9 cellular contexts compared by ENCODE assay signal in genomic region chr19:34336781-34337271, GRCh38. TPM values are rescaled to one million over a fixed set of nuclear protein-coding genes. Genes with fewer than 3 reads are reported as not detected.
DNase-seq lines count a peak whose midpoint lies in the region; ATAC-seq and TF ChIP-seq lines count a peak whose summit lies in the region.
"Had no signal": no experiment of that assay in that cellular context is flagged by ENCODE, and none has a peak within 500 bp of the region (broad histone marks: within the 10 kb centered on the region; RNA-seq: fewer than 3 reads in every experiment).

No MANE protein-coding gene starts in this region.

- H3K27ac Mint-ChIP-seq in MCF 10A (ENCODE audit: low read depth, unreplicated experiment): no peak overlapping the region

- peaks cover 40% of the 10 kb centered on the region for H3K36me3 Mint-ChIP-seq in MCF 10A (ENCODE audit: insufficient read depth, unreplicated experiment)

- DNase-seq in AML-193 (lab: John Stamatoyannopoulos, UW) (peak; percentile 5 to 26), PC-9 (peak in 1 of 2 experiments; percentile 19), MCF 10A (ENCODE audit: unreplicated experiment) (peak; percentile 52), lung microvascular endothelial cell (ENCODE audit: low read depth in 2 of 2) (peak; percentile 56 to 69)

- no peaks in the 10 kb centered on the region for H3K4me1 Mint-ChIP-seq in MCF 10A (ENCODE audit: insufficient read depth, unreplicated experiment)

- no peaks in the 10 kb centered on the region for H3K9me3 ChIP-seq in PC-9 (ENCODE audit: insufficient read depth, low read depth)

- no peaks in the 10 kb centered on the region for H3K27me3 Mint-ChIP-seq in MCF 10A (ENCODE audit: insufficient read depth, unreplicated experiment)
- H3K27me3 Mint-ChIP-seq: IgD-negative memory B cell had no signal

- intact Hi-C loops in PC-9 (cut with micrococcal nuclease; ENCODE audit: unreplicated experiment) (loop anchor here (2.0 kb wide), 1 partner anchor 104 kb away; no protein-coding TSS in a partner anchor), MCF 10A (cut with micrococcal nuclease) (loop anchor here (2.0 to 5.0 kb wide), 2 partner anchors 82 to 105 kb away; partner anchors contain the start of gene GARRE1)

- H3K9me2 ChIP-seq in PC-9 (ENCODE audit: insufficient read depth): no peaks in the 10 kb centered on the region

- no peaks in the 10 kb centered on the region for H4K20me1 ChIP-seq in PC-9 (ENCODE audit: insufficient read depth)

- no peak overlapping the region for H3K4me2 ChIP-seq in PC-9

- H3K27me3 ChIP-seq in PC-9 (ENCODE audit: insufficient read depth, low read depth): no peaks in the 10 kb centered on the region

- H3K79me2 ChIP-seq in PC-9 (ENCODE audit: low read depth): no peaks in the 10 kb centered on the region

- CTCF ChIA-PET in PC-9 (lab: Charles Lee) (no interaction called here), MCF 10A (lab: Yijun Ruan, JAX) (interaction anchor here (0.7 to 3.3 kb wide), 15 partner anchors 10 to 149 kb away, joined by 3 to 14 read pairs (median 4); no protein-coding TSS in a partner anchor)

- H3K27ac ChIP-seq in PC-9: no peak overlapping the region

- POLR2A ChIA-PET in PC-9 (lab: Charles Lee; ENCODE audit: unreplicated experiment) (no interaction called here), MCF 10A (lab: Yijun Ruan, JAX) (interaction anchor here (0.6 to 1.7 kb wide), 2 partner anchors 23 to 104 kb away, joined by 3 to 5 read pairs; no protein-coding TSS in a partner anchor)

- no peaks in the 10 kb centered on the region for H3K36me3 ChIP-seq in PC-9 (ENCODE audit: low read depth)

- H3K4me1 ChIP-seq in PC-9 (replicated peaks; ENCODE audit: insufficient read depth): no peaks in the 10 kb centered on the region

- BruUV-seq in PC-9 (replicated peaks; lab: Mats Ljungman, UMichigan): no TSS peak
- BruUV-seq in MCF 10A (replicated peaks; lab: Mats Ljungman, UMichigan): no TSS peak

- peaks cover 15% of the 10 kb centered on the region for H3F3A ChIP-seq in PC-9 (ENCODE audit: insufficient read depth, low read depth)

- H2AFZ ChIP-seq in PC-9: no peak overlapping the region

- H3K4me3 ChIP-seq in PC-9: no peak overlapping the region

- ATAC-seq in GM21447 (IDR thresholded peaks at IDR 0.05; ENCODE audit: unreplicated experiment) (no peak), HG03095 (IDR thresholded peaks at IDR 0.05; ENCODE audit: unreplicated experiment) (no peak), GM21723 (IDR thresholded peaks at IDR 0.05; ENCODE audit: unreplicated experiment) (no peak)

- peak; percentile 57 for TF ChIP-seq CTCF in GM12873 (IDR thresholded peaks at IDR 0.05; ENCODE audit: insufficient read depth, low read depth, low read length, missing control alignments)
- peak; percentile 91 for TF ChIP-seq CTCF in PC-9 (conservative IDR thresholded peaks at IDR 0.05)
- TF ChIP-seq CTCF in MCF 10A (IDR thresholded peaks at IDR 0.05; ENCODE audit: unreplicated experiment): peak; percentile 67

- H3K4me3 Mint-ChIP-seq in MCF 10A (ENCODE audit: unreplicated experiment): no peak overlapping the region
- H3K4me3 Mint-ChIP-seq: IgD-negative memory B cell had no signal

- no peaks in the 10 kb centered on the region for H3K9me3 Mint-ChIP-seq in MCF 10A (ENCODE audit: unreplicated experiment)
- H3K9me3 Mint-ChIP-seq: IgD-negative memory B cell had no signal

RNA-seq across cellular contexts. Expression of gene GPI, which starts 28.2 kb away (rescaled TPM):
- total RNA-seq in PC-9 (2021) (365 and 522 TPM in 2 replicates), MCF 10A (2022) (139 and 201 TPM in 2 replicates), lung microvascular endothelial cell (84.9 and 90.0 TPM in 2 replicates)
